Comparison of ENCODE assay signal across 1 cellular context in the genomic region with DNA sequence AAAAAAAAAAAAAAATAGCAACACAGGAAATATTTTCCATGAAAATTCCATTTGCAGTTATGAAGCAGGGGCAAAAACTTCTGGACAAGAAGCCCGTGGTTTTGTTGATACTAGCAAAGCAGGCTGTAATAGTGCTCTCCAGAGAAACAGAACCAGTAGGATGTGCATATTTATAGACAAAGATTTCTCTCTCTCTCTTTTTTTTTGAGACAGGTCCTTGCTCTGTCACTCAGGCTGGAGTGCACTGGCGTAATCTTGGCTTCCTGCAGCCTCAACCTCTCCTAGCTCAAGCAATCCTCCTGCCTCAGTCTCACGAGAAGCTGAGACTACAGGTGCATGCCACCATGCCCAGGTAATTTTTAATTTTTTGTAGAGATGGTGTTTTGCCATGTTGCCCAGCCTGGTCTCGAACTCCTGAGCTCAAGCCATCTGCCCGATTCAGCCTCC.
A peak's percentile ranks its signal among the peaks of the same experiment; 100 is the strongest.
TF ChIP-seq lines count a peak whose summit lies in the region.

No MANE protein-coding gene starts in this region.

TF ChIP-seq in GM12878, 131 proteins besides CTCF, POLR2A, EP300 and RAD21 (continued from another document):
- TF ChIP-seq, protein P1, sequence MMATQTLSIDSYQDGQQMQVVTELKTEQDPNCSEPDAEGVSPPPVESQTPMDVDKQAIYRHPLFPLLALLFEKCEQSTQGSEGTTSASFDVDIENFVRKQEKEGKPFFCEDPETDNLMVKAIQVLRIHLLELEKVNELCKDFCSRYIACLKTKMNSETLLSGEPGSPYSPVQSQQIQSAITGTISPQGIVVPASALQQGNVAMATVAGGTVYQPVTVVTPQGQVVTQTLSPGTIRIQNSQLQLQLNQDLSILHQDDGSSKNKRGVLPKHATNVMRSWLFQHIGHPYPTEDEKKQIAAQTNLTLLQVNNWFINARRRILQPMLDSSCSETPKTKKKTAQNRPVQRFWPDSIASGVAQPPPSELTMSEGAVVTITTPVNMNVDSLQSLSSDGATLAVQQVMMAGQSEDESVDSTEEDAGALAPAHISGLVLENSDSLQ (IDR thresholded peaks at IDR 0.05), result peak; percentile 80
- TF ChIP-seq CUX1 (IDR thresholded peaks at IDR 0.05; ENCODE audit: insufficient replicate concordance, low read depth, low read length) (no peak), PBX3 (IDR thresholded peaks at IDR 0.05; ENCODE audit: insufficient replicate concordance, low read depth, low read length) (peak; percentile 35), RAD51 (IDR thresholded peaks at IDR 0.05) (no peak), RELA (IDR thresholded peaks at IDR 0.05; ENCODE audit: borderline replicate concordance, partially characterized antibody) (no peak), CBX5 (IDR thresholded peaks at IDR 0.05; ENCODE audit: low read depth) (no peak), MXI1 (IDR thresholded peaks at IDR 0.05; ENCODE audit: low read depth, low read length) (no peak)
- TF ChIP-seq, protein P2, sequence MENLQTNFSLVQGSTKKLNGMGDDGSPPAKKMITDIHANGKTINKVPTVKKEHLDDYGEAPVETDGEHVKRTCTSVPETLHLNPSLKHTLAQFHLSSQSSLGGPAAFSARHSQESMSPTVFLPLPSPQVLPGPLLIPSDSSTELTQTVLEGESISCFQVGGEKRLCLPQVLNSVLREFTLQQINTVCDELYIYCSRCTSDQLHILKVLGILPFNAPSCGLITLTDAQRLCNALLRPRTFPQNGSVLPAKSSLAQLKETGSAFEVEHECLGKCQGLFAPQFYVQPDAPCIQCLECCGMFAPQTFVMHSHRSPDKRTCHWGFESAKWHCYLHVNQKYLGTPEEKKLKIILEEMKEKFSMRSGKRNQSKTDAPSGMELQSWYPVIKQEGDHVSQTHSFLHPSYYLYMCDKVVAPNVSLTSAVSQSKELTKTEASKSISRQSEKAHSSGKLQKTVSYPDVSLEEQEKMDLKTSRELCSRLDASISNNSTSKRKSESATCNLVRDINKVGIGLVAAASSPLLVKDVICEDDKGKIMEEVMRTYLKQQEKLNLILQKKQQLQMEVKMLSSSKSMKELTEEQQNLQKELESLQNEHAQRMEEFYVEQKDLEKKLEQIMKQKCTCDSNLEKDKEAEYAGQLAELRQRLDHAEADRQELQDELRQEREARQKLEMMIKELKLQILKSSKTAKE (IDR thresholded peaks at IDR 0.05; ENCODE audit: low read depth, poor library complexity, severe bottlenecking), result no peak
